10 cellular contexts compared by ENCODE assay signal in genomic region chr9:129382281-129383004, GRCh38.
DNase-seq lines count a peak whose midpoint lies in the region; ATAC-seq, FAIRE-seq and TF ChIP-seq lines count a peak whose summit lies in the region.
"Had no signal": no experiment of that assay in that cellular context is flagged by ENCODE, and none has a peak within 500 bp of the region (broad histone marks: within the 10 kb centered on the region; RNA-seq: fewer than 3 reads in every experiment).

No MANE protein-coding gene starts in this region.

- H3K4me1 ChIP-seq in endodermal cell (ENCODE audit: control insufficient read depth, insufficient read depth, low read length) (no peaks in the 10 kb centered on the region), neutrophil (ENCODE audit: control insufficient read depth in 1 of 2, insufficient read depth in 1 of 2, low read depth in 1 of 2, low read length in 1 of 2) (peaks cover 22 to 25% of the 10 kb centered on the region in 2 experiments)

- H3K9ac ChIP-seq in endodermal cell (ENCODE audit: extremely low read depth, low read length, poor library complexity, severe bottlenecking) = no peak overlapping the region

- no peaks in the 10 kb centered on the region for H3K27me3 ChIP-seq in CD4-positive, alpha-beta T cell (ENCODE audit: control insufficient read depth, insufficient read depth, low read length)
- no peaks in the 10 kb centered on the region for H3K27me3 ChIP-seq in endodermal cell (ENCODE audit: control insufficient read depth, insufficient read depth, low read length, poor library complexity, severe bottlenecking)
- H3K27me3 ChIP-seq in neutrophil = no peaks in the 10 kb centered on the region

- no peak for TF ChIP-seq CTCF in CD4-positive, alpha-beta T cell (IDR thresholded peaks at IDR 0.05)
- TF ChIP-seq CTCF in endodermal cell (conservative IDR thresholded peaks at IDR 0.05) (no peak), neutrophil (IDR thresholded peaks at IDR 0.05) (no peak), D721Med (IDR thresholded peaks at IDR 0.05; ENCODE audit: insufficient read depth, missing control alignments) (no peak)

- no peak for ATAC-seq in CD4-positive, alpha-beta T cell (ENCODE audit: poor library complexity)

- intact Hi-C loops in CD4-positive, alpha-beta T cell (cut with DNase I, micrococcal nuclease) = loop anchor here (1.0 to 10.0 kb wide), 5 partner anchors 31 to 232 kb away; partner anchors contain the start of gene IER5L (in 1 of the 2)

- peaks cover 10% of the 10 kb centered on the region for H3K4me1 Mint-ChIP-seq in CD4-positive, alpha-beta T cell (ENCODE audit: low read depth)
- no peaks in the 10 kb centered on the region for H3K4me1 Mint-ChIP-seq in endodermal cell

- POLR2A ChIA-PET in CD4-positive, alpha-beta T cell (lab: Charles Lee) = interaction anchor here (0.6 to 2.9 kb wide), 9 partner anchors 43 to 243 kb away, joined by 3 to 14 read pairs (median 7); partner anchors contain the start of genes IER5L and NTMT1

- no peaks in the 10 kb centered on the region for H3K27me3 Mint-ChIP-seq in CD4-positive, alpha-beta T cell
- peaks cover 17% of the 10 kb centered on the region for H3K27me3 Mint-ChIP-seq in endodermal cell (ENCODE audit: insufficient read depth)

- 87 to 90% methylated on average over 2 to 5 of the region's 5 CpGs for WGBS in endodermal cell (ENCODE audit: insufficient coverage in 1 of 2, insufficient read length in 1 of 2), 2 experiments

- H3K27ac Mint-ChIP-seq in CD4-positive, alpha-beta T cell = peak overlapping the region; percentile 61
- H3K27ac Mint-ChIP-seq in endodermal cell = no peak overlapping the region

- no peaks in the 10 kb centered on the region for H3K9me3 ChIP-seq in CD4-positive, alpha-beta T cell (ENCODE audit: control insufficient read depth, low read length)
- H3K9me3 ChIP-seq in endodermal cell (ENCODE audit: control insufficient read depth, low read length) = no peaks in the 10 kb centered on the region
- H3K9me3 ChIP-seq in neutrophil = no peaks in the 10 kb centered on the region

- H3K4me3 ChIP-seq in endodermal cell (ENCODE audit: low read length) (no peak overlapping the region), neutrophil (ENCODE audit: low read depth in 1 of 2, low read length in 1 of 2) (peak overlapping the region; percentile 73 to 74)

- CTCF ChIA-PET in CD4-positive, alpha-beta T cell (lab: Charles Lee) = interaction anchor here (0.7 to 1.5 kb wide), 3 partner anchors 35 to 251 kb away, joined by 3 to 5 read pairs (median 3); no protein-coding TSS in a partner anchor

- peak in 1 of 10 experiments; percentile 28 for DNase-seq in CD4-positive, alpha-beta T cell
- DNase-seq in NCI-H2107 treated with DMSO at 0.1 percent for 48 hours (lab: John Stamatoyannopoulos, UW; ENCODE audit: unreplicated experiment) = peak; percentile 65
- DNase-seq in endodermal cell = no peak
- no peak for DNase-seq in SK-N-DZ (ENCODE audit: low spot score)
- no peak for DNase-seq in HTR-8/SVneo (ENCODE audit: insufficient read length, low spot score)
- no peak for DNase-seq in T1000 (lab: John Stamatoyannopoulos, UW)
- DNase-seq in D721Med (ENCODE audit: insufficient read length, low spot score) = no peak
- DNase-seq: stimulated activated CD4-positive, alpha-beta T cell treated with anti-CD3 and anti-CD28 coated beads, Interleukin-1b, Interleukin-23, amount 100 ng/mL, for 48 hours had no signal

- no peaks in the 10 kb centered on the region for H3K36me3 Mint-ChIP-seq in CD4-positive, alpha-beta T cell (ENCODE audit: low read depth)
- H3K36me3 Mint-ChIP-seq in endodermal cell (ENCODE audit: low read depth) = no peaks in the 10 kb centered on the region

- H3K9me3 Mint-ChIP-seq in CD4-positive, alpha-beta T cell = no peaks in the 10 kb centered on the region
- no peaks in the 10 kb centered on the region for H3K9me3 Mint-ChIP-seq in endodermal cell

- H3K4me3 Mint-ChIP-seq in CD4-positive, alpha-beta T cell = peak overlapping the region; percentile 68
- H3K4me3 Mint-ChIP-seq in endodermal cell = peak overlapping the region; percentile 54

- H3K36me3 ChIP-seq in endodermal cell (ENCODE audit: control insufficient read depth, insufficient read depth, low read length) = no peaks in the 10 kb centered on the region
- no peaks in the 10 kb centered on the region for H3K36me3 ChIP-seq in neutrophil

- H3K27ac ChIP-seq in CD4-positive, alpha-beta T cell (ENCODE audit: low read depth, low read length) = no peak overlapping the region
- H3K27ac ChIP-seq in endodermal cell (ENCODE audit: low read depth, low read length) (no peak overlapping the region), neutrophil (peak overlapping the region; percentile 86)

- FAIRE-seq in HTR-8/SVneo (lab: Jason Lieb, UNC) = no peak
- no peak for FAIRE-seq in D721Med (lab: Jason Lieb, UNC)
- FAIRE-seq: G401.6 had no signal
